In the genomic region with DNA sequence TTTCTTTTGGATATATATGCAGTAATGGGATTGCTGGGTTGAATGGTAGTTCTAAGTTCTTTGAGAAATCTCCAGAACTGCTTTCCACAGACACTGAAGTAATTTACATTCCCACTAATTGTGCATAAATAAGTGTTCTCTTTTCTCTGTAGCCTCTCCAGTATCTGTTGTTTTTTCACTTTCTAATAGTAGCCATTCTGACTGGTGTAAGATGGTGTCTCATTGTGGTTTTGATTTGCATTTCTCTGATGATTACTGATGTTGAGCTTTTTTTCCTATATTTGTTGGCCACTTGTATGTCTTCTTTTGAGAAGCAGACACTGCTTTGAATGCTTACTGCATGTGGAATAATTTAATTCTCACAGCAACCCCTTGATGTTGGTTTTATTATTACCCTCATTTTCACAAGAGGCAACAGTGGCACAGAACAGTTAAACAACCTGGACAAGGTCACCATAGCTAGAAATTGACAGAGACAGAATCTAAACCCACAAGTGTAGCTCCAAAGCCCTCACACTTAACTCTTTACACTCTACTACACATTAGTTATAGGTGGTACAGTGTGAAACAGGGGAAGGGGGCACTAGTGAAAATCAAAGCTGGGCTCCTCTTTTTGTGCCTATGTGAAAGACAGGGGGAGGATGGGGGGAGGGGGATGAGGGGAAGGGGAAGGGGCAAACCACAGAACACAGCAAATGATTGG, we compare ENCODE assay signal across 15 cellular contexts.
DNase-seq lines count a peak whose midpoint lies in the region; ATAC-seq and TF ChIP-seq lines count a peak whose summit lies in the region.
"Had no signal": no experiment of that assay in that cellular context is flagged by ENCODE, and none has a peak within 500 bp of the region (broad histone marks: within the 10 kb centered on the region; RNA-seq: fewer than 3 reads in every experiment).

No MANE protein-coding gene starts in this region.

- no TSS peak for BruUV-seq in MCF 10A (replicated peaks; lab: Mats Ljungman, UMichigan)

- CTCF ChIA-PET in MCF 10A (lab: Yijun Ruan, JAX) = no interaction called here

- DNase-seq in MCF 10A (ENCODE audit: unreplicated experiment) (no peak), C1 segment of cervical spinal cord (lab: John Stamatoyannopoulos, UW) (no peak), T-helper 9 cell (no peak), NCI-H1048 (lab: John Stamatoyannopoulos, UW) (no peak)
- DNase-seq: adrenal gland; AML-193; NCI-H774; psoas muscle; SHP77 treated with DMSO at 0.1 percent for 48 hours; stimulated activated naive CD4-positive, alpha-beta T cell treated with Interleukin-2 at 50 U/mL for 16 hours had no signal

- H3K27me3 Mint-ChIP-seq in MCF 10A (ENCODE audit: insufficient read depth, unreplicated experiment) = no peaks in the 10 kb centered on the region

- no peak overlapping the region for H3K4me3 Mint-ChIP-seq in MCF 10A (ENCODE audit: unreplicated experiment)

- H3K27ac Mint-ChIP-seq in MCF 10A (ENCODE audit: low read depth, unreplicated experiment) = no peak overlapping the region

- no peaks in the 10 kb centered on the region for H3K9me3 Mint-ChIP-seq in MCF 10A (ENCODE audit: unreplicated experiment)

- TF ChIP-seq CTCF in MCF 10A (IDR thresholded peaks at IDR 0.05; ENCODE audit: unreplicated experiment) = no peak

- no peaks in the 10 kb centered on the region for H3K4me1 Mint-ChIP-seq in MCF 10A (ENCODE audit: insufficient read depth, unreplicated experiment)

- POLR2A ChIA-PET in MCF 10A (lab: Yijun Ruan, JAX) = no interaction called here

- no peaks in the 10 kb centered on the region for H3K36me3 Mint-ChIP-seq in MCF 10A (ENCODE audit: insufficient read depth, unreplicated experiment)

- ATAC-seq in GM18520 (IDR thresholded peaks at IDR 0.05; ENCODE audit: unreplicated experiment) = peak; percentile 96
- peak; percentile 86 for ATAC-seq in GM21381 (IDR thresholded peaks at IDR 0.05; ENCODE audit: unreplicated experiment)
- peak; percentile 88 for ATAC-seq in HG02885 (IDR thresholded peaks at IDR 0.05; ENCODE audit: poor library complexity, unreplicated experiment)
- peak; percentile 86 for ATAC-seq in HG03457 (IDR thresholded peaks at IDR 0.05; ENCODE audit: unreplicated experiment)
- ATAC-seq: HepG2, psoas muscle had no signal

- intact Hi-C loops in MCF 10A (cut with micrococcal nuclease) = no loop called here
